ENCODE assay signal across 33 cellular contexts in the genomic region with DNA sequence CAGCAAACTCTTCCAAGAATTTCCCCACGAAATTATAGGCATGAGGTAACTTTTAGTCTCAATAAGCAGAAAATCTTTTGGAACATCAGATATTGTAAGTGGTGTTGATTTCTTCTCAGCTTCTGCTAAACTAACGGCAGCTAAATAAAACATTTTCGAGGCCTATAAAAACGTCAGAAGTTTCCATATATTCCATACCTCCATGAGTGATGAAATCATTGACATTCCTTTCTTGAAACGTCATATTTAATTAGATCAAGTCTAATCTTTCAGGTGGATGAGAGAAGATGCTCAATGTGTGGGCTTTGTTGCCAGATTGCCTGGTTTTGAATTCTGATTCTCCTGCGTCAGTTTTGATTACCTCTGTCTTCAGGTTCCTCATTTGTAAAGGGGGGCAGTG.
"Had no signal": no experiment of that assay in that cellular context is flagged by ENCODE, and none has a peak within 500 bp of the region (broad histone marks: within the 10 kb centered on the region; RNA-seq: fewer than 3 reads in every experiment).

No MANE protein-coding gene starts in this region.

- H3K4me1 ChIP-seq: foreskin keratinocyte had no signal

- H3K27ac Mint-ChIP-seq: activated CD4-positive, alpha-beta memory T cell treated with anti-CD3 and anti-CD28 coated beads for 36 hours; activated CD4-positive, alpha-beta T cell treated with anti-CD3 and anti-CD28 coated beads for 36 hours; activated CD4-positive, alpha-beta T cell treated with anti-CD3 and anti-CD28 coated beads, Interleukin-2, amount 10 ng/mL, durations not matched to agents 24 days and 14 days; activated CD8-positive, alpha-beta T cell treated with anti-CD3 and anti-CD28 coated beads, Interleukin-2, amount 10 ng/mL, durations not matched to agents 7 days and 5 days; activated naive CD8-positive, alpha-beta T cell; activated T-cell treated with anti-CD3 and anti-CD28 coated beads, Interleukin-2, amount 50 U/mL, for 24 hours; activated T-cell treated with anti-CD3 and anti-CD28 coated beads, Interleukin-2, amount 50 U/mL, for 72 hours; dendritic cell treated with granulocyte-macrophage colony-stimulating factor and Interleukin-4, amounts not matched to agents 40 ng/mL and 50 ng/mL, for 4 days; effector memory CD8-positive, alpha-beta T cell; T-helper 17 cell; T-helper 2 cell treated with Interferon-gamma antibody and Interleukin-4, amounts not matched to agents 5 μg/mL and 100 μg/mL, for 36 hours had no signal

- H3K4me3 ChIP-seq: coronary artery, dorsolateral prefrontal cortex, esophagus muscularis mucosa, gastrocnemius medialis, heart left ventricle had no signal

- H3K4me3 Mint-ChIP-seq: activated CD4-positive, alpha-beta memory T cell treated with anti-CD3 and anti-CD28 coated beads for 36 hours; activated CD4-positive, alpha-beta T cell treated with anti-CD3 and anti-CD28 coated beads for 36 hours; activated CD4-positive, alpha-beta T cell treated with anti-CD3 and anti-CD28 coated beads, Interleukin-2, amount 10 ng/mL, durations not matched to agents 24 days and 14 days; activated CD8-positive, alpha-beta T cell treated with anti-CD3 and anti-CD28 coated beads, Interleukin-2, amount 10 ng/mL, durations not matched to agents 7 days and 5 days; activated naive CD8-positive, alpha-beta T cell; activated T-cell treated with anti-CD3 and anti-CD28 coated beads, Interleukin-2, amount 50 U/mL, for 24 hours; activated T-cell treated with anti-CD3 and anti-CD28 coated beads, Interleukin-2, amount 50 U/mL, for 72 hours; central memory CD8-positive, alpha-beta T cell; dendritic cell treated with granulocyte-macrophage colony-stimulating factor and Interleukin-4, amounts not matched to agents 40 ng/mL and 50 ng/mL, for 4 days; effector memory CD8-positive, alpha-beta T cell; T-helper 17 cell; T-helper 2 cell treated with Interferon-gamma antibody and Interleukin-4, amounts not matched to agents 5 μg/mL and 100 μg/mL, for 36 hours had no signal

- H3K9me3 ChIP-seq: esophagus muscularis mucosa, gastrocnemius medialis, heart left ventricle had no signal

- H3K36me3 ChIP-seq: brain microvascular endothelial cell, esophagus muscularis mucosa, gastrocnemius medialis, heart left ventricle had no signal

- H3K36me3 Mint-ChIP-seq: activated CD4-positive, alpha-beta memory T cell treated with anti-CD3 and anti-CD28 coated beads for 36 hours; activated naive CD8-positive, alpha-beta T cell had no signal

- H3K27ac ChIP-seq: brain microvascular endothelial cell, coronary artery, dorsolateral prefrontal cortex, esophagus muscularis mucosa, foreskin keratinocyte, gastrocnemius medialis, heart left ventricle had no signal

- H3K27me3 Mint-ChIP-seq: activated CD4-positive, alpha-beta memory T cell treated with anti-CD3 and anti-CD28 coated beads for 36 hours; activated CD4-positive, alpha-beta T cell treated with anti-CD3 and anti-CD28 coated beads for 36 hours had no signal

- H3K9me3 Mint-ChIP-seq: activated CD4-positive, alpha-beta memory T cell treated with anti-CD3 and anti-CD28 coated beads for 36 hours; activated CD4-positive, alpha-beta T cell treated with anti-CD3 and anti-CD28 coated beads, Interleukin-2, amount 10 ng/mL, durations not matched to agents 24 days and 14 days; activated T-cell treated with anti-CD3 and anti-CD28 coated beads, Interleukin-2, amount 50 U/mL, for 24 hours; activated T-cell treated with anti-CD3 and anti-CD28 coated beads, Interleukin-2, amount 50 U/mL, for 72 hours; central memory CD8-positive, alpha-beta T cell; dendritic cell treated with granulocyte-macrophage colony-stimulating factor and Interleukin-4, amounts not matched to agents 40 ng/mL and 50 ng/mL, for 4 days; effector memory CD8-positive, alpha-beta T cell; T-helper 2 cell treated with Interferon-gamma antibody and Interleukin-4, amounts not matched to agents 5 μg/mL and 100 μg/mL, for 36 hours had no signal

- H3K4me1 Mint-ChIP-seq: activated CD4-positive, alpha-beta T cell treated with anti-CD3 and anti-CD28 coated beads for 36 hours; activated CD4-positive, alpha-beta T cell treated with anti-CD3 and anti-CD28 coated beads, Interleukin-2, amount 10 ng/mL, durations not matched to agents 24 days and 14 days; central memory CD8-positive, alpha-beta T cell had no signal

- DNase-seq: activated CD4-positive, alpha-beta memory T cell treated with anti-CD3 and anti-CD28 coated beads for 36 hours; activated CD4-positive, alpha-beta T cell treated with anti-CD3 and anti-CD28 coated beads for 36 hours; activated CD4-positive, alpha-beta T cell treated with anti-CD3 and anti-CD28 coated beads, Interleukin-2, amount 10 ng/mL, durations not matched to agents 24 days and 14 days; activated CD4-positive, CD25-positive, alpha-beta regulatory T cell; activated CD4-positive, CD25-positive, alpha-beta regulatory T cell treated with anti-CD3 and anti-CD28 coated beads, Interleukin-2, amount 50 U/mL, for 72 hours; activated CD8-positive, alpha-beta T cell treated with anti-CD3 and anti-CD28 coated beads, Interleukin-2, amount 10 ng/mL, durations not matched to agents 7 days and 5 days; activated gamma-delta T cell treated with Interleukin-2 at 50 U/mL for 16 hours; activated naive CD4-positive, alpha-beta T cell treated with anti-CD3 and anti-CD28 coated beads, Interleukin-2, amount 50 U/mL, for 16 hours; activated naive CD4-positive, alpha-beta T cell treated with Interleukin-2 at 50 U/mL for 16 hours; activated T-cell treated with anti-CD3 and anti-CD28 coated beads for 4 hours; activated T-cell treated with anti-CD3 and anti-CD28 coated beads, Interleukin-2, amount 50 U/mL, for 24 hours; activated T-cell treated with anti-CD3 and anti-CD28 coated beads, Interleukin-2, amount 50 U/mL, for 72 hours; amniotic stem cell; anterior cingulate cortex; brain microvascular endothelial cell; dorsolateral prefrontal cortex; effector CD4-positive, alpha-beta T cell; effector memory CD8-positive, alpha-beta T cell; erythroblast; foreskin keratinocyte; gastrocnemius medialis; glutamatergic neuron; heart left ventricle; T-helper 17 cell; T1000 had no signal

- H3K27me3 ChIP-seq: brain microvascular endothelial cell, dorsolateral prefrontal cortex, foreskin keratinocyte, gastrocnemius medialis, heart left ventricle had no signal

- FAIRE-seq: astrocyte, bronchial epithelial cell had no signal

- ATAC-seq: activated CD4-positive, alpha-beta T cell treated with anti-CD3 and anti-CD28 coated beads for 36 hours; activated T-cell treated with anti-CD3 and anti-CD28 coated beads, Interleukin-2, amount 50 U/mL, for 72 hours; effector memory CD8-positive, alpha-beta T cell; foreskin keratinocyte; gastrocnemius medialis; heart left ventricle; T-helper 17 cell had no signal
